ENCODE assay signal across 25 cellular contexts in genomic region chr7:41097501-41097900, GRCh38.
DNase-seq lines count a peak whose midpoint lies in the region; ATAC-seq, FAIRE-seq and TF ChIP-seq lines count a peak whose summit lies in the region.
"Had no signal": no experiment of that assay in that cellular context is flagged by ENCODE, and none has a peak within 500 bp of the region (broad histone marks: within the 10 kb centered on the region; RNA-seq: fewer than 3 reads in every experiment).

No MANE protein-coding gene starts in this region.

- FAIRE-seq in bronchial epithelial cell (lab: Jason Lieb, UNC), result no peak
- FAIRE-seq: pancreas had no signal

- H3K9me3 ChIP-seq in SJCRH30 (replicated peaks) (no peaks in the 10 kb centered on the region), left ventricle myocardium inferior (replicated peaks) (no peaks in the 10 kb centered on the region)
- H3K9me3 ChIP-seq: Caco-2, pancreas, Peyer's patch had no signal

- no peak overlapping the region for H3K4me3 ChIP-seq in AG10803 (ENCODE audit: low read length)
- no peak overlapping the region for H3K4me3 ChIP-seq in bronchial epithelial cell (ENCODE audit: low read depth, low read length)
- H3K4me3 ChIP-seq in SJCRH30, result no peak overlapping the region
- H3K4me3 ChIP-seq in left ventricle myocardium inferior, result no peak overlapping the region
- H3K4me3 ChIP-seq: cardiac muscle cell, pancreas, Peyer's patch had no signal

- H3K27ac ChIP-seq in SJCRH30 (no peak overlapping the region), left ventricle myocardium inferior (replicated peaks) (no peak overlapping the region)
- H3K27ac ChIP-seq: cardiac muscle cell, pancreas, Peyer's patch, WERI-Rb-1 had no signal

- TF ChIP-seq CTCF in AG10803 (conservative IDR thresholded peaks at IDR 0.05; ENCODE audit: low read length), result no peak
- TF ChIP-seq CTCF in bronchial epithelial cell (IDR thresholded peaks at IDR 0.05; ENCODE audit: insufficient read depth, low read length, severe bottlenecking), result no peak
- no peak for TF ChIP-seq CTCF in left ventricle myocardium inferior (IDR thresholded peaks at IDR 0.05; ENCODE audit: borderline replicate concordance)

- H3K27me3 ChIP-seq in bronchial epithelial cell (ENCODE audit: control insufficient read depth, insufficient read depth, low read length), result no peaks in the 10 kb centered on the region
- no peaks in the 10 kb centered on the region for H3K27me3 ChIP-seq in SJCRH30
- H3K27me3 ChIP-seq in left ventricle myocardium inferior (ENCODE audit: low read depth), result no peaks in the 10 kb centered on the region
- H3K27me3 ChIP-seq: cardiac muscle cell, pancreas, Peyer's patch had no signal

- H3K4me1 ChIP-seq in SJCRH30, result no peaks in the 10 kb centered on the region
- no peaks in the 10 kb centered on the region for H3K4me1 ChIP-seq in left ventricle myocardium inferior
- H3K4me1 ChIP-seq: pancreas, Peyer's patch had no signal

- ATAC-seq in HG02623 (IDR thresholded peaks at IDR 0.05; ENCODE audit: unreplicated experiment), result no peak
- ATAC-seq: activated T-cell treated with anti-CD3 and anti-CD28 coated beads, Interleukin-2, amount 50 U/mL, for 72 hours had no signal

- no peaks in the 10 kb centered on the region for H3K36me3 ChIP-seq in bronchial epithelial cell (ENCODE audit: control insufficient read depth, insufficient read depth, low read length)
- H3K36me3 ChIP-seq in SJCRH30, result no peaks in the 10 kb centered on the region
- no peaks in the 10 kb centered on the region for H3K36me3 ChIP-seq in left ventricle myocardium inferior
- H3K36me3 ChIP-seq: cardiac muscle cell, pancreas, Peyer's patch, WERI-Rb-1 had no signal

- intact Hi-C loops in left ventricle myocardium inferior (cut with micrococcal nuclease), result no loop called here

- peak; percentile 68 for DNase-seq in AG10803 (ENCODE audit: low read depth)
- DNase-seq in NCI-H226, result peak; percentile 35
- DNase-seq in bronchial epithelial cell (ENCODE audit: low read depth), result peak; percentile 98
- peak; percentile 69 for DNase-seq in iris pigment epithelial cell (ENCODE audit: low read depth)
- no peak for DNase-seq in SJCRH30
- DNase-seq in left ventricle myocardium inferior, result no peak
- DNase-seq in COLO829 (ENCODE audit: low spot score), result no peak
- DNase-seq: ACHN; activated CD4-positive, alpha-beta memory T cell treated with anti-CD3 and anti-CD28 coated beads, Interleukin-2, amount 10 ng/mL, durations not matched to agents 7 days and 5 days; activated T-cell treated with anti-CD3 and anti-CD28 coated beads, Interleukin-2, amount 50 U/mL, for 72 hours; Caco-2; effector CD4-positive, alpha-beta T cell; foreskin melanocyte; GDM1; H7; Kasumi-1; NCI-H1436; NCI-H82; pancreas; Peyer's patch; stimulated activated CD4-positive, alpha-beta T cell treated with anti-CD3 and anti-CD28 coated beads, Interleukin-4, amount 100 ng/mL, for 24 hours; T-helper 1 cell; WERI-Rb-1 had no signal

Comparison
In these comparisons a context has a peak if more than half of its experiments do, and no peak if none do; other contexts are left out.
1. DNase-seq: peak in AG10803 (single experiment), NCI-H226 (single experiment), bronchial epithelial cell (single experiment) and iris pigment epithelial cell (single experiment); none in SJCRH30 (0 of 2), left ventricle myocardium inferior (single experiment) and COLO829 (single experiment).